ENCODE assay signal across 31 cellular contexts in genomic region chr18:53056064-53056463, GRCh38.
"Had no signal": no experiment of that assay in that cellular context is flagged by ENCODE, and none has a peak within 500 bp of the region (broad histone marks: within the 10 kb centered on the region; RNA-seq: fewer than 3 reads in every experiment).

No MANE protein-coding gene starts in this region.

- H3K4me1 ChIP-seq: adrenal gland, body of pancreas, breast epithelium, Peyer's patch, SJSA1 had no signal

- H3K27ac ChIP-seq: adrenal gland, body of pancreas, breast epithelium, Peyer's patch, SJSA1 had no signal

- H3K9me3 Mint-ChIP-seq: T-helper 1 cell treated with Interleukin-12 subunit alpha and Interleukin-12 subunit beta and Interleukin-4 antibody, amounts not matched to agents 30 μg/mL and 1 μg/mL, for 36 hours had no signal

- H3K9me3 ChIP-seq: adrenal gland, body of pancreas, breast epithelium, Peyer's patch, SJSA1 had no signal

- DNase-seq: activated CD4-positive, alpha-beta memory T cell treated with anti-CD3 and anti-CD28 coated beads for 36 hours; activated CD4-positive, alpha-beta T cell treated with anti-CD3 and anti-CD28 coated beads for 4 hours; activated CD4-positive, alpha-beta T cell treated with anti-CD3 and anti-CD28 coated beads, Interleukin-2, amount 50 U/mL, for 1 hour; activated CD8-positive, alpha-beta memory T cell treated with anti-CD3 and anti-CD28 coated beads, Interleukin-2, amount 50 U/mL, for 4 hours; activated gamma-delta T cell treated with Interleukin-2 at 50 U/mL for 16 hours; activated naive CD4-positive, alpha-beta T cell treated with anti-CD3 and anti-CD28 coated beads for 36 hours; activated T-cell treated with anti-CD3 and anti-CD28 coated beads for 4 hours; activated T-cell treated with anti-CD3 and anti-CD28 coated beads, Interleukin-2, amount 50 U/mL, for 4 hours; adrenal gland; body of pancreas; NCI-H1092 treated with DMSO at 0.1 percent for 48 hours; NCI-H1417; NCI-H146; NCI-H187; NCI-H2029 treated with DMSO at 0.1 percent for 48 hours; NCI-H2107; NCI-H2171; NCI-H510A treated with DMSO at 0.1 percent for 48 hours; NCI-H69; NK-92 treated with Interleukin-12 subunit alpha and Interleukin-12 subunit beta, amount 100 ng/mL, for 24 hours; PC-3; Peyer's patch; RPMI8226; SHP77 treated with DMSO at 0.1 percent for 48 hours; SK-N-SH had no signal

- H3K27me3 ChIP-seq: adrenal gland, body of pancreas, breast epithelium, Peyer's patch, SJSA1 had no signal

- H3K36me3 ChIP-seq: adrenal gland, breast epithelium, Peyer's patch, SJSA1 had no signal

- H3K4me3 ChIP-seq: adrenal gland, body of pancreas, breast epithelium, Peyer's patch, SJSA1 had no signal

- H3K4me3 Mint-ChIP-seq: activated CD4-positive, alpha-beta memory T cell treated with anti-CD3 and anti-CD28 coated beads for 36 hours; activated naive CD4-positive, alpha-beta T cell treated with anti-CD3 and anti-CD28 coated beads for 36 hours; activated T-cell treated with anti-CD3 and anti-CD28 coated beads, Interleukin-2, amount 50 U/mL, for 4 hours; activated T-helper 1 cell treated with anti-CD3 and anti-CD28 coated beads, Interleukin-12 subunit alpha, Interleukin-12 subunit beta, Interleukin-2, Interleukin-4 antibody, amounts not matched to agents 30 ng/mL and 10 ng/mL and 1 ng/mL, durations not matched to agents 14 hours and 24 hours and 36 hours; T-helper 1 cell treated with Interleukin-12 subunit alpha and Interleukin-12 subunit beta and Interleukin-4 antibody, amounts not matched to agents 30 μg/mL and 1 μg/mL, for 36 hours; T-helper 2 cell treated with Interferon-gamma antibody and Interleukin-4, amounts not matched to agents 5 μg/mL and 100 μg/mL, for 36 hours had no signal

- H3K27ac Mint-ChIP-seq: activated CD4-positive, alpha-beta memory T cell treated with anti-CD3 and anti-CD28 coated beads for 36 hours; activated naive CD4-positive, alpha-beta T cell treated with anti-CD3 and anti-CD28 coated beads for 36 hours; activated naive CD4-positive, alpha-beta T cell treated with anti-CD3 and anti-CD28 coated beads, Interleukin-2, amount 50 U/mL, for 72 hours; activated T-helper 1 cell treated with anti-CD3 and anti-CD28 coated beads, Interleukin-12 subunit alpha, Interleukin-12 subunit beta, Interleukin-2, Interleukin-4 antibody, amounts not matched to agents 30 ng/mL and 10 ng/mL and 1 ng/mL, durations not matched to agents 14 hours and 24 hours and 36 hours; T-helper 1 cell treated with Interleukin-12 subunit alpha and Interleukin-12 subunit beta and Interleukin-4 antibody, amounts not matched to agents 30 μg/mL and 1 μg/mL, for 36 hours; T-helper 2 cell treated with Interferon-gamma antibody and Interleukin-4, amounts not matched to agents 5 μg/mL and 100 μg/mL, for 36 hours had no signal

- H3K36me3 Mint-ChIP-seq: activated CD4-positive, alpha-beta memory T cell treated with anti-CD3 and anti-CD28 coated beads for 36 hours; activated naive CD4-positive, alpha-beta T cell treated with anti-CD3 and anti-CD28 coated beads, Interleukin-2, amount 50 U/mL, for 72 hours had no signal

- H3K9ac ChIP-seq: SK-N-SH had no signal

- H3K4me2 ChIP-seq: SK-N-SH had no signal

- H3K27me3 Mint-ChIP-seq: activated CD4-positive, alpha-beta memory T cell treated with anti-CD3 and anti-CD28 coated beads for 36 hours had no signal

- H3K9me2 ChIP-seq: SK-N-SH had no signal
